10 cellular contexts compared by ENCODE assay signal in the genomic region with DNA sequence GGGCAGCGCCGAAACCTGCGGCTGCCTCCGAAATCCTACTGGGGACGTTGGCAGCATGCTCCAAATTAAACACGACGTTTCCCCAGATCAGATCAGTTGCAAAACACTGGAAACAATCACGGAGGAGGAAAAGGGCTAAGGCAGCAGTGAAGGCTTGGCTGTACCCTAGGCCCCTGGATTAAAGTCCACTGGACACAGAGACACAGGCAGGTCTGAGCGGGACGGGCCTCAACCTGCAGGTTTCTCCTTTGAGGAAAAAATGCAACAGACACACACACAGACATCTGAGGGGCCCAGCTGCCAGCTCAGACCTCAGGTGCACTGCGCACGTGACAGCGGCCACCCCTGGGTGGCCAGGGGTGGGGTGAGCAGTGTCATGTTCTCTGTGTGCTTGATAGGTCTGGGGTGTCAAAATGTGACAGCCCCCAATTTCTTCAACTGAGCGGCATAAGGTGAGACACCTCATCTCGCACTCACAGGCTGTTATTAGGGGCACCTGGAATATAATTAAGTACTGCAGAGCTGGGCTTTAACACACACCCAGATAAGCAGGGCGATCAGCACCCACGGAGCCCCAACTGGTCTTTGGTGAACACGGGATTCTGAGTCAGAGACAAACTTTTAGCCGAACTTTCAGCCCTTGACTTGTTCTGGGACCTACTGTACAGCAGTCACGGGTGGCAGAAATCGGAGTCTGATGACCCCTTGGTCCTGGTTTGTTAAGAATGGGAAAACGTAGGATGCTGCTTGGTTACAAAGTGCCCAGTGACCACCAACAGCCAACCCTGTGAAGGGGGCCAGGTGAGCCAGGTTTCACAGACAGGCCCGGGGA. TPM values are rescaled to one million over a fixed set of nuclear protein-coding genes. Genes with fewer than 3 reads are reported as not detected.
DNase-seq lines count a peak whose midpoint lies in the region; ATAC-seq and TF ChIP-seq lines count a peak whose summit lies in the region.
"Had no signal": no experiment of that assay in that cellular context is flagged by ENCODE, and none has a peak within 500 bp of the region (broad histone marks: within the 10 kb centered on the region; RNA-seq: fewer than 3 reads in every experiment).

No MANE protein-coding gene starts in this region.

- H3K27me3 ChIP-seq in transverse colon: no peaks in the 10 kb centered on the region

- no peak for TF ChIP-seq EP300 in transverse colon (IDR thresholded peaks at IDR 0.05; ENCODE audit: low read depth)

- DNase-seq in activated naive CD4-positive, alpha-beta T cell treated with anti-CD3 and anti-CD28 coated beads, Interleukin-2, amount 50 U/mL, for 72 hours (ENCODE audit: low spot score in 2 of 2): no peak
- no peak for DNase-seq in activated naive CD4-positive, alpha-beta T cell (lab: John Stamatoyannopoulos, UW)
- DNase-seq in dermis blood vessel endothelial cell (peak; percentile 45), mesothelial cell of epicardium (ENCODE audit: low spot score in 2 of 2, unreplicated experiment in 2 of 2) (no peak), transverse colon (no peak), NCI-H510A (lab: John Stamatoyannopoulos, UW) (no peak)
- DNase-seq in stimulated activated CD4-positive, alpha-beta T cell treated with anti-CD3 and anti-CD28 coated beads, Interleukin-1b, Interleukin-23, amount 100 ng/mL, for 48 hours: no peak
- DNase-seq: activated CD4-positive, alpha-beta T cell treated with anti-CD3 and anti-CD28 coated beads for 4 hours; MV-4-11 had no signal

- H3K27ac ChIP-seq in transverse colon: peak overlapping the region; percentile 64 to 76 (median 70)

- in situ Hi-C loops in transverse colon (cut with MboI; ENCODE audit: low pct_ligation_motif_present in 1 of 4, low pct_unique_long_range_greater_than_20kb in 1 of 4, low sequenced_read_pairs in 3 of 4): no loop called here

- H3K4me1 ChIP-seq in transverse colon: peaks cover 23 to 71% (median 42%) of the 10 kb centered on the region in 4 donors

- H3K4me3 Mint-ChIP-seq in mesothelial cell of epicardium: peak overlapping the region; percentile 45

- H3K36me3 ChIP-seq in transverse colon: peaks cover 0 to 6% (median 0%) of the 10 kb centered on the region in 4 donors

- H3K27me3 Mint-ChIP-seq in mesothelial cell of epicardium (ENCODE audit: low read depth): no peaks in the 10 kb centered on the region

- intact Hi-C loops in transverse colon (cut with DNase I; ENCODE audit: low total_unique reads): no loop called here

- 78% methylated on average over 23 of the region's 23 CpGs; no CpG with 5 or more reads in 1 of the 2 donors for WGBS in transverse colon (ENCODE audit: low coverage in 1 of 2), 2 donors

- ATAC-seq in activated naive CD4-positive, alpha-beta T cell treated with anti-CD3 and anti-CD28 coated beads, Interleukin-2, amount 50 U/mL, for 72 hours: no peak
- no peak for ATAC-seq in HG03045 (IDR thresholded peaks at IDR 0.05; ENCODE audit: unreplicated experiment)

- no peak for TF ChIP-seq CTCF in mesothelial cell of epicardium (IDR thresholded peaks at IDR 0.05; ENCODE audit: unreplicated experiment)
- TF ChIP-seq CTCF in transverse colon (IDR thresholded peaks at IDR 0.05): no peak

- H3K9me3 Mint-ChIP-seq in activated naive CD4-positive, alpha-beta T cell treated with anti-CD3 and anti-CD28 coated beads, Interleukin-2, amount 50 U/mL, for 72 hours: no peaks in the 10 kb centered on the region
- no peaks in the 10 kb centered on the region for H3K9me3 Mint-ChIP-seq in mesothelial cell of epicardium

- H3K27ac Mint-ChIP-seq in activated naive CD4-positive, alpha-beta T cell treated with anti-CD3 and anti-CD28 coated beads, Interleukin-2, amount 50 U/mL, for 72 hours: peak overlapping the region; percentile 72 to 80
- H3K27ac Mint-ChIP-seq in mesothelial cell of epicardium: peak overlapping the region; percentile 90

- no peak for TF ChIP-seq POLR2A in transverse colon (IDR thresholded peaks at IDR 0.05)

- no peaks in the 10 kb centered on the region for H3K9me3 ChIP-seq in transverse colon

- peaks cover 61% of the 10 kb centered on the region for H3K4me1 Mint-ChIP-seq in mesothelial cell of epicardium

- peaks cover 0 to 7% of the 10 kb centered on the region in 2 donors for H3K36me3 Mint-ChIP-seq in activated naive CD4-positive, alpha-beta T cell treated with anti-CD3 and anti-CD28 coated beads, Interleukin-2, amount 50 U/mL, for 72 hours
- H3K36me3 Mint-ChIP-seq in mesothelial cell of epicardium: no peaks in the 10 kb centered on the region

- no peak overlapping the region for H3K4me3 ChIP-seq in transverse colon

RNA-seq across cellular contexts. Expression of a gene that starts 9.3 kb away (rescaled TPM):
- 10 to 100 TPM; 40.9 to 53.4 TPM for total RNA-seq in activated naive CD4-positive, alpha-beta T cell treated with anti-CD3 and anti-CD28 coated beads, Interleukin-2, amount 50 U/mL, for 72 hours
- total RNA-seq in dermis blood vessel endothelial cell (38.6 and 102 TPM in 2 replicates), mesothelial cell of epicardium (89.9 to 91.7 TPM (median 90.1 TPM) in 3 replicates), transverse colon (10 to 100 TPM; 16.5 to 63.2 (median 34.2) TPM)

RNA-seq across cellular contexts. Expression of a gene that starts 11.4 kb away (rescaled TPM):
- 10 to 100 TPM; 67.1 to 93.6 TPM for total RNA-seq in activated naive CD4-positive, alpha-beta T cell treated with anti-CD3 and anti-CD28 coated beads, Interleukin-2, amount 50 U/mL, for 72 hours
- total RNA-seq in dermis blood vessel endothelial cell: 8.7 and 19.5 TPM in 2 replicates
- total RNA-seq in mesothelial cell of epicardium: 30.9 to 35.1 TPM (median 33.1 TPM) in 3 replicates
- total RNA-seq in transverse colon: 10 to 100 TPM in 2 of 4 donors, 1 to 10 TPM in 2; 8.5 to 28.9 (median 11.1) TPM

RNA-seq across cellular contexts. Expression of a gene that starts 47.7 kb away (rescaled TPM):
- 10 to 100 TPM; 18.4 to 22.0 TPM for total RNA-seq in activated naive CD4-positive, alpha-beta T cell treated with anti-CD3 and anti-CD28 coated beads, Interleukin-2, amount 50 U/mL, for 72 hours
- total RNA-seq in dermis blood vessel endothelial cell (6.5 and 7.7 TPM in 2 replicates), mesothelial cell of epicardium (34.6 to 42.4 TPM (median 42.2 TPM) in 3 replicates), transverse colon (10 to 100 TPM; 16.5 to 96.5 (median 33.7) TPM)

RNA-seq across cellular contexts. Expression of a gene that starts 52.5 kb away (rescaled TPM):
- total RNA-seq in activated naive CD4-positive, alpha-beta T cell treated with anti-CD3 and anti-CD28 coated beads, Interleukin-2, amount 50 U/mL, for 72 hours: 10 to 100 TPM; 17.4 to 22.3 TPM
- total RNA-seq in dermis blood vessel endothelial cell: 28.1 and 36.6 TPM in 2 replicates
- 74.0 to 79.4 TPM (median 75.3 TPM) in 3 replicates for total RNA-seq in mesothelial cell of epicardium
- 100 to 1,000 TPM; 146 to 680 (median 245) TPM for total RNA-seq in transverse colon
